ENCODE assay signal across 19 cellular contexts in the genomic region with DNA sequence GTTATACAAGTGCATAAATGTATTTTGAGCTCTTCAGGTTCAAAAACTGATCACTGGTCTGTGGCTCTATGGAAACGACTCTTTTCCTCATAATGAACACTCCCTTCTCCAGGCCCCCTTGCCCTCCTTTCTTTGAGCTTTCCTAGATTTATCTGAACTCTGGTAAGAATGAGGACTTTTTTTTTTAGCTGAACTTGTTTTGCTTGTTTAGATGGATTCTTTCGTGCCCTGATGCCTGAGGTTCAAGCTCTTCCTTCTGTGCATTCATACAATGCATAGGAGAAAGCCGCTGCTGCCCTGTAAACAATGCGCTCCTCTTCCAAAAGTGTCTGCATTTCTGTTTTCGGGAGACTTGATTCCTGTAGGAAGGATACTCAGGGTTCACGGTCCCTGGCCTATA.
"Had no signal": no experiment of that assay in that cellular context is flagged by ENCODE, and none has a peak within 500 bp of the region (broad histone marks: within the 10 kb centered on the region; RNA-seq: fewer than 3 reads in every experiment).

No MANE protein-coding gene starts in this region.

- H3K4me3 Mint-ChIP-seq: effector memory CD8-positive, alpha-beta T cell; naive B cell; stimulated activated effector memory CD8-positive, alpha-beta T cell treated with anti-CD3 and anti-CD28 coated beads, Interleukin-12 subunit alpha, Interleukin-12 subunit beta, amount 100 ng/mL, for 72 hours; stimulated activated naive CD8-positive, alpha-beta T cell treated with anti-CD3 and anti-CD28 coated beads, Interleukin-15, Interleukin-2, amounts not matched to agents 100 ng/mL and 50 ng/mL, for 24 hours had no signal

- H3K27ac Mint-ChIP-seq: effector memory CD8-positive, alpha-beta T cell; naive B cell; stimulated activated effector memory CD8-positive, alpha-beta T cell treated with anti-CD3 and anti-CD28 coated beads, Interleukin-12 subunit alpha, Interleukin-12 subunit beta, amount 100 ng/mL, for 72 hours; stimulated activated naive CD8-positive, alpha-beta T cell treated with anti-CD3 and anti-CD28 coated beads, Interleukin-15, Interleukin-2, amounts not matched to agents 100 ng/mL and 50 ng/mL, for 24 hours had no signal

- H3K9me3 Mint-ChIP-seq: naive B cell; stimulated activated naive CD8-positive, alpha-beta T cell treated with anti-CD3 and anti-CD28 coated beads, Interleukin-15, Interleukin-2, amounts not matched to agents 100 ng/mL and 50 ng/mL, for 24 hours had no signal

- H3K27me3 Mint-ChIP-seq: effector memory CD8-positive, alpha-beta T cell; naive B cell; progenitor cell of endocrine pancreas; stimulated activated naive CD8-positive, alpha-beta T cell treated with anti-CD3 and anti-CD28 coated beads, Interleukin-15, Interleukin-2, amounts not matched to agents 100 ng/mL and 50 ng/mL, for 24 hours had no signal

- ATAC-seq: effector memory CD8-positive, alpha-beta T cell; left colon; stimulated activated effector memory CD8-positive, alpha-beta T cell treated with anti-CD3 and anti-CD28 coated beads, Interleukin-12 subunit alpha, Interleukin-12 subunit beta, amount 100 ng/mL, for 72 hours had no signal

- H3K36me3 Mint-ChIP-seq: naive B cell; stimulated activated effector memory CD8-positive, alpha-beta T cell treated with anti-CD3 and anti-CD28 coated beads, Interleukin-12 subunit alpha, Interleukin-12 subunit beta, amount 100 ng/mL, for 72 hours had no signal

- H3K27me3 ChIP-seq: esophagus squamous epithelium, gastroesophageal sphincter, pancreas, tibial artery had no signal

- H3K36me3 ChIP-seq: esophagus squamous epithelium, gastroesophageal sphincter, pancreas, tibial artery had no signal

- H3K4me3 ChIP-seq: esophagus squamous epithelium, gastroesophageal sphincter, pancreas, tibial artery had no signal

- DNase-seq: effector memory CD8-positive, alpha-beta T cell; esophagus squamous epithelium; foreskin fibroblast; glutamatergic neuron; left colon; mammary epithelial cell; midbrain; naive B cell; nucleus accumbens; pancreas; right cardiac atrium; small intestine; stimulated activated CD4-positive, alpha-beta T cell treated with anti-CD3 and anti-CD28 coated beads, Interleukin-4, amount 100 ng/mL, for 1 hour; stimulated activated CD8-positive, alpha-beta memory T cell treated with anti-CD3 and anti-CD28 coated beads, Interleukin-4, amount 100 ng/mL, for 48 hours; tibial artery had no signal

- FAIRE-seq: pancreas, small intestine had no signal

- H3K4me1 Mint-ChIP-seq: naive B cell; stimulated activated effector memory CD8-positive, alpha-beta T cell treated with anti-CD3 and anti-CD28 coated beads, Interleukin-12 subunit alpha, Interleukin-12 subunit beta, amount 100 ng/mL, for 72 hours had no signal

- H3K9me3 ChIP-seq: esophagus squamous epithelium, gastroesophageal sphincter, pancreas, tibial artery had no signal

- H3K27ac ChIP-seq: esophagus squamous epithelium, gastroesophageal sphincter, pancreas, tibial artery had no signal
